ENCODE assay signal across 24 cellular contexts in genomic region chr11:32431657-32432056, GRCh38. TPM values are rescaled to one million over a fixed set of nuclear protein-coding genes. Genes with fewer than 3 reads are reported as not detected.
"Had no signal": no experiment of that assay in that cellular context is flagged by ENCODE, and none has a peak within 500 bp of the region (broad histone marks: within the 10 kb centered on the region; RNA-seq: fewer than 3 reads in every experiment).

No MANE protein-coding gene starts in this region.

- DNase-seq: activated gamma-delta T cell treated with Interleukin-2 at 50 U/mL for 16 hours; activated T-cell treated with anti-CD3 and anti-CD28 coated beads, Interleukin-2, amount 50 U/mL, for 1 hour; central memory CD4-positive, alpha-beta T cell; dermis blood vessel endothelial cell; effector CD8-positive, alpha-beta T cell; gastrocnemius medialis; occipital lobe; posterior cingulate gyrus; sigmoid colon; stimulated activated CD4-positive, alpha-beta T cell treated with anti-CD3 and anti-CD28 coated beads, Interleukin-2, amount 100 ng/mL, for 48 hours; stimulated activated CD8-positive, alpha-beta memory T cell treated with anti-CD3 and anti-CD28 coated beads, Interleukin-4, amount 100 ng/mL, for 48 hours; stimulated activated naive B cell treated with anti-CD40 and anti-IgM and Interleukin-4, amounts not matched to agents 10 μg/mL and 1 μg/mL and 100 μg/mL, for 72 hours; T1000; trophoblast cell had no signal

- ATAC-seq: activated naive CD4-positive, alpha-beta T cell treated with anti-CD3 and anti-CD28 coated beads, Interleukin-2, amount 50 U/mL, for 72 hours; gastrocnemius medialis had no signal

- H3K27ac ChIP-seq: ascending aorta, gastrocnemius medialis, sigmoid colon had no signal

- H3K9me3 ChIP-seq: ascending aorta, gastrocnemius medialis, sigmoid colon had no signal

- H3K36me3 ChIP-seq: ascending aorta, gastrocnemius medialis, sigmoid colon had no signal

- H3K4me3 ChIP-seq: ascending aorta, gastrocnemius medialis, sigmoid colon, smooth muscle cell had no signal

RNA-seq across cellular contexts. Expression of gene WT1, which starts 3.7 kb away (rescaled TPM):
- total RNA-seq: activated naive CD4-positive, alpha-beta T cell treated with anti-CD3 and anti-CD28 coated beads, Interleukin-2, amount 50 U/mL, for 72 hours; ascending aorta; dermis blood vessel endothelial cell; fibroblast of lung; gastrocnemius medialis; mononuclear cell; myocyte; occipital lobe; smooth muscle cell; temporal lobe; WTC11 had no signal
- polyA plus RNA-seq: fibroblast of lung, keratinocyte, neural cell, smooth muscle cell had no signal
